ENCODE assay signal across 9 cellular contexts in the genomic region with DNA sequence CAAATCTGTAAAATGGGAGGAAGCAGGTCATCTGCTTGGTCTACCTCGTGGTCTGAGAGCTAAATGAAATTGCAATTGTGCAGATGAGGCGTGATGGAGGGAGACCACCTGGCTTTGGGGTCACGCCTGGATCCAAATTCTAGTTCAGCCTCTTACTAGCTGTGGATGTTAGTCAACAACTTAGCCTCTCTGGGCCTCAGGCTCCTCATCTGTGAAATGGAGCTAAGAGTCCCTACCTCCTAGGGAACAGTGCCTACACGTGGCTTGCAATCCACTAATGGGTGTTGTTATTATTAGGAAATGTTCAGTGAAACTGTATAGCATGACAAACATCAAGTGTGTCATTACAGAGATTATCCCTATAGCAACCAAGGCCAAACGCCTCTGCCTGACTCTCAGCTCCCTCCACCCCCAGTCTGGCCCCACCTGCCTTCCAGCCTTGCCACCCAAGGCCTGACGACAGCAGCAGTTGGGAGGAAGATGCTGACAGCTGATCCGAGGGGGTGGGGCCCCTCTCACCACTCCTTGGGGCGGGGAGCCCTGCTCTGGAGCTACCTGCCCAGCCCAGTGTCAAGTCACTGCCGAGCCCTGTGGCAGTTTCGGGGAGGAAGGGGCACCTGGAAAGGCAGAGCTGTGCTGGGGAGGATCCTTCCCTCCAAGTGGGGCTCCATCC.
DNase-seq lines count a peak whose midpoint lies in the region; ATAC-seq and TF ChIP-seq lines count a peak whose summit lies in the region.
"Had no signal": no experiment of that assay in that cellular context is flagged by ENCODE, and none has a peak within 500 bp of the region (broad histone marks: within the 10 kb centered on the region; RNA-seq: fewer than 3 reads in every experiment).

No MANE protein-coding gene starts in this region.

- no peak for ATAC-seq in GM21360 (IDR thresholded peaks at IDR 0.05; ENCODE audit: unreplicated experiment)

- H3K36me3 ChIP-seq in mucosa of stomach (ENCODE audit: control insufficient read depth, insufficient read depth, low read length) = no peaks in the 10 kb centered on the region

- no peak overlapping the region for H3K4me3 ChIP-seq in choroid plexus epithelial cell (ENCODE audit: low read depth, low read length)
- no peak overlapping the region for H3K4me3 ChIP-seq in mucosa of stomach (ENCODE audit: low read length)
- H3K4me3 ChIP-seq: SK-N-MC had no signal

- H3K27me3 ChIP-seq in mucosa of stomach (ENCODE audit: control insufficient read depth, insufficient read depth, low read length) = no peaks in the 10 kb centered on the region

- H3K9me3 ChIP-seq in mucosa of stomach (ENCODE audit: control insufficient read depth, low read length) = no peaks in the 10 kb centered on the region

- DNase-seq in activated CD4-positive, alpha-beta T cell treated with anti-CD3 and anti-CD28 coated beads, Interleukin-2, amount 50 U/mL, for 48 hours = peak; percentile 31 to 50
- DNase-seq in activated CD4-positive, alpha-beta T cell treated with anti-CD3 and anti-CD28 coated beads for 1 hour = no peak
- DNase-seq in NCI-H69 (lab: John Stamatoyannopoulos, UW) = peak; percentile 83
- DNase-seq in choroid plexus epithelial cell (ENCODE audit: low read depth) = peak; percentile 88
- DNase-seq in activated gamma-delta T cell treated with Interleukin-2 at 50 U/mL for 16 hours = no peak
- DNase-seq in GDM1 (lab: John Stamatoyannopoulos, UW) = no peak

- peak overlapping the region; percentile 69 for H3K9ac ChIP-seq in mucosa of stomach (ENCODE audit: low read length)

- TF ChIP-seq CTCF in choroid plexus epithelial cell (conservative IDR thresholded peaks at IDR 0.05; ENCODE audit: low read depth, low read length) = no peak

- H3K4me1 ChIP-seq in mucosa of stomach (ENCODE audit: control insufficient read depth, insufficient read depth, low read length) = peaks cover 50% of the 10 kb centered on the region

Comparison
In these comparisons a context has a peak if more than half of its experiments do, and no peak if none do; other contexts are left out.
1. DNase-seq: peak in activated CD4-positive, alpha-beta T cell treated with anti-CD3 and anti-CD28 coated beads, Interleukin-2, amount 50 U/mL, for 48 hours (2 of 2), NCI-H69 (single experiment) and choroid plexus epithelial cell (single experiment); none in activated CD4-positive, alpha-beta T cell treated with anti-CD3 and anti-CD28 coated beads for 1 hour (single experiment), activated gamma-delta T cell treated with Interleukin-2 at 50 U/mL for 16 hours (single experiment) and GDM1 (single experiment).